Comparison of ENCODE assay signal across 8 cellular contexts in genomic region chr19:44002212-44002565, GRCh38. TPM values are rescaled to one million over a fixed set of nuclear protein-coding genes. Genes with fewer than 3 reads are reported as not detected.
DNase-seq lines count a peak whose midpoint lies in the region; ATAC-seq and TF ChIP-seq lines count a peak whose summit lies in the region.

No MANE protein-coding gene starts in this region.

- TF ChIP-seq CTCF in liver (IDR thresholded peaks at IDR 0.05; ENCODE audit: low read depth, low read length, missing input control) (no peak), tibial nerve (IDR thresholded peaks at IDR 0.05) (no peak)

- H3K9ac ChIP-seq in liver (ENCODE audit: low read depth in 1 of 2, low read length in 2 of 2), result peak overlapping the region; percentile 59 to 70

- H3K27me3 Mint-ChIP-seq in activated T-cell treated with anti-CD3 and anti-CD28 coated beads, Interleukin-2, amount 50 U/mL, for 72 hours (ENCODE audit: low read depth), result no peaks in the 10 kb centered on the region

- ATAC-seq in activated T-cell treated with anti-CD3 and anti-CD28 coated beads, Interleukin-2, amount 50 U/mL, for 72 hours (replicated peaks in 1 of 2), result no peak
- ATAC-seq in HG03521 (IDR thresholded peaks at IDR 0.05; ENCODE audit: unreplicated experiment), result no peak
- ATAC-seq in GM21515 (IDR thresholded peaks at IDR 0.05; ENCODE audit: unreplicated experiment), result no peak

- WGBS in liver, result 11% methylated on average over 8 of the region's 8 CpGs
- 10 to 12% methylated on average over 8 of the region's 8 CpGs for WGBS in tibial nerve, 2 donors

- H3K9me3 Mint-ChIP-seq in activated T-cell treated with anti-CD3 and anti-CD28 coated beads, Interleukin-2, amount 50 U/mL, for 72 hours, result peaks cover 18 to 30% of the 10 kb centered on the region in 2 donors

- DNase-seq in activated T-cell treated with anti-CD3 and anti-CD28 coated beads, Interleukin-2, amount 50 U/mL, for 72 hours, result no peak
- DNase-seq in activated T-cell treated with anti-CD3 and anti-CD28 coated beads for 4 hours (no peak), tibial nerve (ENCODE audit: low spot score in 2 of 2) (no peak), NCI-H1436 (lab: John Stamatoyannopoulos, UW) (no peak)

- H3K36me3 Mint-ChIP-seq in activated T-cell treated with anti-CD3 and anti-CD28 coated beads, Interleukin-2, amount 50 U/mL, for 72 hours (ENCODE audit: insufficient read depth in 2 of 2), result peaks cover 26 to 33% of the 10 kb centered on the region in 2 donors

- H3K27me3 ChIP-seq in liver (ENCODE audit: control insufficient read depth in 4 of 4, insufficient read depth in 4 of 4, low read length in 3 of 4) (no peaks in the 10 kb centered on the region), tibial nerve (no peaks in the 10 kb centered on the region)

- TF ChIP-seq POLR2A in tibial nerve (IDR thresholded peaks at IDR 0.05), result no peak

- H3K4me3 ChIP-seq in liver (ENCODE audit: low read depth in 1 of 3, low read length in 3 of 3) (peak overlapping the region; percentile 60 to 97 (median 92)), tibial nerve (peak overlapping the region; percentile 71 to 91 (median 72))

- TF ChIP-seq RAD21 in liver (IDR thresholded peaks at IDR 0.05), result no peak

- H3K27ac ChIP-seq in angular gyrus (ENCODE audit: low read depth, low read length), result peak overlapping the region; percentile 54
- H3K27ac ChIP-seq in liver (ENCODE audit: low read depth in 1 of 2, low read length in 2 of 2), result peak overlapping the region; percentile 58 to 84
- peak overlapping the region in 3 of 4 donors; percentile 63 to 85 (median 78) for H3K27ac ChIP-seq in tibial nerve

- peaks cover 14 to 35% (median 24%) of the 10 kb centered on the region in 4 donors for H3K9me3 ChIP-seq in liver (ENCODE audit: control insufficient read depth in 4 of 4, low read length in 3 of 4)
- H3K9me3 ChIP-seq in tibial nerve, result peaks cover 0 to 32% (median 1%) of the 10 kb centered on the region in 4 donors

- peaks cover 18% of the 10 kb centered on the region for H3K4me1 Mint-ChIP-seq in activated T-cell treated with anti-CD3 and anti-CD28 coated beads, Interleukin-2, amount 50 U/mL, for 72 hours (ENCODE audit: low read depth)

- no peak for TF ChIP-seq EP300 in tibial nerve (IDR thresholded peaks at IDR 0.05)

- H3K4me1 ChIP-seq in liver (ENCODE audit: control insufficient read depth in 4 of 4, insufficient read depth in 4 of 4, low read length in 3 of 4) (peaks cover 5 to 16% (median 13%) of the 10 kb centered on the region in 4 donors), tibial nerve (peaks cover 0 to 17% (median 6%) of the 10 kb centered on the region in 4 donors)

- H3K4me3 Mint-ChIP-seq in activated T-cell treated with anti-CD3 and anti-CD28 coated beads, Interleukin-2, amount 50 U/mL, for 72 hours, result peak overlapping the region; percentile 99

- peak overlapping the region; percentile 94 for H3K27ac Mint-ChIP-seq in activated T-cell treated with anti-CD3 and anti-CD28 coated beads, Interleukin-2, amount 50 U/mL, for 72 hours

- H3K36me3 ChIP-seq in liver (ENCODE audit: control insufficient read depth in 4 of 4, insufficient read depth in 3 of 4, low read depth in 1 of 4, low read length in 3 of 4) (peaks cover 0 to 14% (median 7%) of the 10 kb centered on the region in 4 donors), tibial nerve (peaks cover 0 to 27% (median 2%) of the 10 kb centered on the region in 3 donors)

TF ChIP-seq in liver, 16 proteins besides CTCF, POLR2A, EP300 and RAD21:
- TF ChIP-seq JUND (IDR thresholded peaks at IDR 0.05), result no peak
- no peak for TF ChIP-seq HNF4G (IDR thresholded peaks at IDR 0.05)
- TF ChIP-seq SP1 (IDR thresholded peaks at IDR 0.05), result no peak
- TF ChIP-seq FOXA1 (IDR thresholded peaks at IDR 0.05), result no peak
- TF ChIP-seq GABPA (IDR thresholded peaks at IDR 0.05 in 1 of 2, conservative IDR thresholded peaks at IDR 0.05 in 1 of 2), result no peak
- TF ChIP-seq EGR1 (IDR thresholded peaks at IDR 0.05; ENCODE audit: low read depth in 2 of 2), result no peak
- TF ChIP-seq MAX (IDR thresholded peaks at IDR 0.05), result no peak
- no peak for TF ChIP-seq RXRA (IDR thresholded peaks at IDR 0.05)
- no peak for TF ChIP-seq ZBTB33 (IDR thresholded peaks at IDR 0.05)
- TF ChIP-seq YY1 (IDR thresholded peaks at IDR 0.05), result no peak
- TF ChIP-seq HNF4A (conservative IDR thresholded peaks at IDR 0.05), result no peak
- TF ChIP-seq TAF1 (conservative IDR thresholded peaks at IDR 0.05), result no peak
- no peak for TF ChIP-seq NR2F2 (IDR thresholded peaks at IDR 0.05)
- no peak for TF ChIP-seq ATF3 (IDR thresholded peaks at IDR 0.05)
- no peak for TF ChIP-seq REST (IDR thresholded peaks at IDR 0.05)
- no peak for TF ChIP-seq FOXA2 (IDR thresholded peaks at IDR 0.05)
TF ChIP-seq in liver: peak in this region for 0.

RNA-seq across cellular contexts. Expression of gene ZNF230, which starts 0.6 kb away (rescaled TPM):
- 1 to 10 TPM; 5.5 to 5.8 TPM for total RNA-seq in activated T-cell treated with anti-CD3 and anti-CD28 coated beads, Interleukin-2, amount 50 U/mL, for 72 hours
- 1 to 10 TPM; 2.1 to 4.3 TPM for total RNA-seq in liver
- 1 to 10 TPM; 1.3 to 1.5 TPM for polyA plus RNA-seq in liver
- 1 to 10 TPM; 3.9 to 5.3 (median 5.2) TPM for total RNA-seq in tibial nerve

RNA-seq across cellular contexts. Expression of gene ZNF155, which starts 18.2 kb away (rescaled TPM):
- total RNA-seq in activated T-cell treated with anti-CD3 and anti-CD28 coated beads, Interleukin-2, amount 50 U/mL, for 72 hours, result 1 to 10 TPM; 6.0 to 7.5 TPM
- total RNA-seq in liver (1 to 10 TPM; 3.8 to 5.5 TPM), tibial nerve (1 to 10 TPM; 4.2 to 7.2 (median 5.1) TPM)
- 1 to 10 TPM; 1.7 to 2.0 TPM for polyA plus RNA-seq in liver

RNA-seq across cellular contexts. Expression of gene ZNF222, which starts 23.0 kb away (rescaled TPM):
- 1 to 10 TPM; 2.7 to 3.0 TPM for total RNA-seq in activated T-cell treated with anti-CD3 and anti-CD28 coated beads, Interleukin-2, amount 50 U/mL, for 72 hours
- total RNA-seq in liver (1 to 10 TPM; 1.8 to 2.5 TPM), tibial nerve (1 to 10 TPM; 2.0 to 7.3 (median 2.1) TPM)
- 1 to 10 TPM in 1 of 2 donors, under 1 TPM in 1; 0.79 to 1.2 TPM for polyA plus RNA-seq in liver

RNA-seq across cellular contexts. Expression of gene ZNF223, which starts 49.6 kb away (rescaled TPM):
- total RNA-seq in activated T-cell treated with anti-CD3 and anti-CD28 coated beads, Interleukin-2, amount 50 U/mL, for 72 hours, result 1 to 10 TPM in 1 of 2 donors, under 1 TPM in 1; 0.81 to 2.5 TPM
- total RNA-seq in liver (1 to 10 TPM; 1.6 to 2.8 TPM), tibial nerve (1 to 10 TPM; 1.7 to 7.3 (median 5.3) TPM)
- 1 to 10 TPM; 1.4 to 2.2 TPM for polyA plus RNA-seq in liver

RNA-seq across cellular contexts. Expression of gene ZNF221, which starts 51.2 kb away (rescaled TPM):
- total RNA-seq in activated T-cell treated with anti-CD3 and anti-CD28 coated beads, Interleukin-2, amount 50 U/mL, for 72 hours, result 1 to 10 TPM; 3.4 to 3.5 TPM
- total RNA-seq in liver (1 to 10 TPM; 2.9 to 3.5 TPM), tibial nerve (1 to 10 TPM; 3.6 to 7.3 (median 6.5) TPM)
- under 1 TPM; 0.30 to 0.51 TPM for polyA plus RNA-seq in liver
